10 cellular contexts compared by ENCODE assay signal in the genomic region with DNA sequence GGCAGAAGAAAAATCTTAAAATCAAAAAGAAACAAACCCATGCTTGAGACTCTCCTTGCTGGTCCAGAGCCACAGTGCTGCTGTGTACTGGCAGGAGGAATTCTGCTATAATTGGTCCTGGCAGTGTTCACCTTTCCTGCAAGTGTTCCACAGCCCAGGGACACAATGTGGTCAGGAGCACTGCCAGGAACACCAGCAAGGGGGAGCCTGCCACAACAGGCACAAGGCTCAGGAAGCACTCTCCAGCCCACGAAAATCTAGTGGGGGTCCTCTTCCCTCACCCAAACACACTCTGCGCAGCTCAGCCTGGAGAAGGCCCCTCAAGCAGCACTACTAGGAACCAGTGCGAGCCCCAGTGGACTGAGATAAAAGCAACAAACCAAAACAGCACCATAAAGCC.
DNase-seq lines count a peak whose midpoint lies in the region; ATAC-seq and TF ChIP-seq lines count a peak whose summit lies in the region.
"Had no signal": no experiment of that assay in that cellular context is flagged by ENCODE, and none has a peak within 500 bp of the region (broad histone marks: within the 10 kb centered on the region; RNA-seq: fewer than 3 reads in every experiment).

No MANE protein-coding gene starts in this region.

- no peak overlapping the region for H3K9ac ChIP-seq in mesendoderm (ENCODE audit: low read length)
- H3K9ac ChIP-seq: KMS-11 had no signal

- no peak overlapping the region for H2BK120ac ChIP-seq in mesendoderm (ENCODE audit: low read depth, low read length)

- H3K36me3 ChIP-seq in BE2C (peaks cover 4% of the 10 kb centered on the region), esophagus muscularis mucosa (peaks cover 0 to 21% (median 6%) of the 10 kb centered on the region in 4 donors), mesendoderm (ENCODE audit: control insufficient read depth, insufficient read depth, low read length) (no peaks in the 10 kb centered on the region), PC-9 (ENCODE audit: low read depth) (0 out of 2 replicates have a peak, but pooled peaks cover 2% of the 10 kb centered on the region)

- H3K9me3 ChIP-seq in BE2C (no peaks in the 10 kb centered on the region), esophagus muscularis mucosa (peaks cover 0 to 12% (median 0%) of the 10 kb centered on the region in 4 donors), PC-9 (ENCODE audit: insufficient read depth, low read depth) (no peaks in the 10 kb centered on the region; the same call in 1 of the 2 replicates)

- peak overlapping the region; percentile 22 for H3K56ac ChIP-seq in mesendoderm (ENCODE audit: low read length)

- H3K4me2 ChIP-seq in mesendoderm (ENCODE audit: low read length) = no peak overlapping the region
- no peak overlapping the region for H3K4me2 ChIP-seq in PC-9
- H3K4me2 ChIP-seq: KMS-11 had no signal

- BruUV-seq in PC-9 (replicated peaks; lab: Mats Ljungman, UMichigan) = no TSS peak

- H4K20me1 ChIP-seq in PC-9 (ENCODE audit: insufficient read depth) = no peaks in the 10 kb centered on the region; the same call in 1 of the 2 replicates

- no peak overlapping the region for H2AFZ ChIP-seq in PC-9

- H2AK5ac ChIP-seq in mesendoderm (ENCODE audit: low read length) = no peak overlapping the region

- H4K8ac ChIP-seq in mesendoderm (ENCODE audit: low read depth, low read length) = no peak overlapping the region

- H4K5ac ChIP-seq in mesendoderm (ENCODE audit: low read length) = no peak overlapping the region

- POLR2A ChIA-PET in RWPE1 (lab: Yijun Ruan, JAX; ENCODE audit: low non-redundant PET) (no interaction called here), PC-9 (lab: Charles Lee; ENCODE audit: unreplicated experiment) (no interaction called here)

- 62% methylated on average over 3 of the region's 3 CpGs for WGBS in esophagus muscularis mucosa
- no CpG with 5 or more reads among the region's 3 CpGs for WGBS in mesendoderm (ENCODE audit: extremely low coverage, insufficient coverage, low lambda C conversion rate)

- H2BK5ac ChIP-seq in mesendoderm (ENCODE audit: low read length) = no peak overlapping the region

- H2BK15ac ChIP-seq in mesendoderm (replicated peaks; ENCODE audit: low read depth) = no peak overlapping the region

- peak; percentile 63 for TF ChIP-seq CTCF in BE2C (IDR thresholded peaks at IDR 0.05; ENCODE audit: low read depth, low read length)
- peak; percentile 30 for TF ChIP-seq CTCF in RWPE1 (conservative IDR thresholded peaks at IDR 0.05; ENCODE audit: low read depth)
- TF ChIP-seq CTCF in esophagus muscularis mucosa (IDR thresholded peaks at IDR 0.05) = peak; percentile 49 to 54 (median 54)
- TF ChIP-seq CTCF in PC-9 (conservative IDR thresholded peaks at IDR 0.05) = no peak

- DNase-seq in BE2C (peak; percentile 46), RWPE1 (ENCODE audit: low spot score) (peak; percentile 19), esophagus muscularis mucosa (ENCODE audit: extremely low spot score) (no peak), mesendoderm (peak; percentile 70), PC-9 (no peak)
- DNase-seq in stimulated activated CD4-positive, alpha-beta T cell treated with anti-CD3 and anti-CD28 coated beads, Interleukin-4, amount 100 ng/mL, for 24 hours = no peak
- DNase-seq: DMS79 treated with DMSO at 0.1 percent for 48 hours had no signal

- TF ChIP-seq POLR2A in esophagus muscularis mucosa (IDR thresholded peaks at IDR 0.05; ENCODE audit: low read depth) = no peak

- H3K79me2 ChIP-seq in mesendoderm (ENCODE audit: control insufficient read depth, insufficient read depth, low read length) = peaks cover 1% of the 10 kb centered on the region
- H3K79me2 ChIP-seq in PC-9 (ENCODE audit: low read depth) = no peaks in the 10 kb centered on the region

- intact Hi-C loops in esophagus muscularis mucosa (cut with DNase I) (loop anchor here (5.0 kb wide), 1 partner anchor 91 kb away; a partner anchor contains a TSS), PC-9 (cut with micrococcal nuclease; ENCODE audit: unreplicated experiment) (no loop called here)

- ATAC-seq in HG02798 (IDR thresholded peaks at IDR 0.05; ENCODE audit: poor library complexity, unreplicated experiment) (no peak), GM21737 (IDR thresholded peaks at IDR 0.05; ENCODE audit: unreplicated experiment) (no peak)

- H3K27ac ChIP-seq in RWPE1 (peak overlapping the region; percentile 86), esophagus muscularis mucosa (replicated peaks in 1 of 4) (peak overlapping the region; percentile 54 to 68 (median 65)), mesendoderm (ENCODE audit: low read depth, low read length) (no peak overlapping the region), PC-9 (no peak overlapping the region)
- H3K27ac ChIP-seq: KMS-11 had no signal

- peak; percentile 25 for TF ChIP-seq EP300 in esophagus muscularis mucosa (IDR thresholded peaks at IDR 0.05)

- H3K27me3 ChIP-seq in BE2C (no peaks in the 10 kb centered on the region), esophagus muscularis mucosa (no peaks in the 10 kb centered on the region), mesendoderm (ENCODE audit: insufficient read depth, low read length, poor library complexity) (no peaks in the 10 kb centered on the region), PC-9 (ENCODE audit: insufficient read depth, low read depth) (no peaks in the 10 kb centered on the region)

- no peaks in the 10 kb centered on the region for H3K4me1 ChIP-seq in BE2C
- peaks cover 4 to 25% (median 19%) of the 10 kb centered on the region in 4 donors for H3K4me1 ChIP-seq in esophagus muscularis mucosa
- H3K4me1 ChIP-seq in mesendoderm (ENCODE audit: control insufficient read depth, low read depth, low read length) = no peaks in the 10 kb centered on the region
- H3K4me1 ChIP-seq in PC-9 (replicated peaks; ENCODE audit: insufficient read depth) = no peaks in the 10 kb centered on the region

- no peaks in the 10 kb centered on the region for H3K9me2 ChIP-seq in PC-9 (ENCODE audit: insufficient read depth)

- CTCF ChIA-PET in RWPE1 (lab: Yijun Ruan, JAX) (interaction anchor here (0.6 to 1.2 kb wide), 4 partner anchors 13 to 38 kb away, joined by 3 to 8 read pairs (median 4); no protein-coding TSS in a partner anchor), PC-9 (lab: Charles Lee) (no interaction called here)

- no peak overlapping the region for H3K4me3 ChIP-seq in BE2C (ENCODE audit: low read depth, low read length)
- no peak overlapping the region for H3K4me3 ChIP-seq in esophagus muscularis mucosa
- H3K4me3 ChIP-seq in mesendoderm (ENCODE audit: low read length) = no peak overlapping the region
- no peak overlapping the region for H3K4me3 ChIP-seq in PC-9

- peaks cover 5% of the 10 kb centered on the region for H3K79me1 ChIP-seq in mesendoderm (ENCODE audit: low read length)

- no peaks in the 10 kb centered on the region for H3F3A ChIP-seq in PC-9 (ENCODE audit: insufficient read depth, low read depth)

- H3K18ac ChIP-seq in mesendoderm (ENCODE audit: low read length) = no peak overlapping the region

- H3K23ac ChIP-seq in mesendoderm (ENCODE audit: low read length) = no peak overlapping the region

- H3K4ac ChIP-seq in mesendoderm (ENCODE audit: low read depth, low read length) = no peak overlapping the region

Comparison
In these comparisons a context has a peak if more than half of its experiments do, and no peak if none do; other contexts are left out.
1. DNase-seq: peak in BE2C (single experiment), RWPE1 (single experiment) and mesendoderm (single experiment); none in esophagus muscularis mucosa (single experiment), stimulated activated CD4-positive, alpha-beta T cell treated with anti-CD3 and anti-CD28 coated beads, Interleukin-4, amount 100 ng/mL, for 24 hours (single experiment) and PC-9 (0 of 2).
2. H3K27ac ChIP-seq: peak in RWPE1 (single experiment) and esophagus muscularis mucosa (4 of 4); none in mesendoderm (single experiment) and PC-9 (single experiment).